Comparison of ENCODE assay signal across 8 cellular contexts in the genomic region with DNA sequence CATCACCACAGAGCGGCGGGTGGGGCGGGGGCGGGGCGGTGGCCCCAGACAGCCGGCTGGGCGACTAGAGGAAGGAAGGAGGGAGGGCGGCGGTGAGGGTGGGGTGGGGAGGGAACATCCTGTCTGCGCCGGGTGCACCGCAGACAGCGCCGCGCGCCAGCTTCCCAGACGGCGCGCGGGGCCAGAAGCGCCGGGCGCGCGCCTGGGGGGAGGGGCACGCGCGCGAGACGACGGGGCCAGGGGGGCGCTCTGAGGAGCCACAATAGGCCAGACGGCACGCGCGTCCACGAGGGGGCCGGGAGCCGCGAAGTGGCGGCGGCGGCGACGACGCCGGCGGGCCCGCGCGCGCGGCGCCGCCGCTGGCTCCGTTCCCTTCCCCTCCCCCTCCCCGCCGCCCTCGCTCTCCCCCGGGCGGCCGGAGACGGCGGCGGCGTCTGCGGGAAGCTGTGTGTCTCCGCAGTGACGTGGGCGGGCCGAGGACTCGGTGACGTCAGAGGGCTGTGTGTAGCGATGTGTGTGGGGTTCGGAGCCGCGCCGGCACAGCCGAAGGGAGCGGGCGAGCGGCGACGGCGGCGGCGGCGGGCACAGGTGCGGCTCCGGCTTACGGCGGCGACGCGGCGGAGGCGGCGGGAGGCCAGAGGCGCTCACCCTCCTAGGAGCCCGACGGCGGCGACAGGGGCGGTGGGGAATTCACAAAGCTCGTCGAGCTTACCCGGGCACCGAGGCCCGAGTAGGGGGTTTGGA. TPM values are rescaled to one million over a fixed set of nuclear protein-coding genes. Genes with fewer than 3 reads are reported as not detected.
DNase-seq lines count a peak whose midpoint lies in the region; ATAC-seq and TF ChIP-seq lines count a peak whose summit lies in the region.

A gene with protein sequence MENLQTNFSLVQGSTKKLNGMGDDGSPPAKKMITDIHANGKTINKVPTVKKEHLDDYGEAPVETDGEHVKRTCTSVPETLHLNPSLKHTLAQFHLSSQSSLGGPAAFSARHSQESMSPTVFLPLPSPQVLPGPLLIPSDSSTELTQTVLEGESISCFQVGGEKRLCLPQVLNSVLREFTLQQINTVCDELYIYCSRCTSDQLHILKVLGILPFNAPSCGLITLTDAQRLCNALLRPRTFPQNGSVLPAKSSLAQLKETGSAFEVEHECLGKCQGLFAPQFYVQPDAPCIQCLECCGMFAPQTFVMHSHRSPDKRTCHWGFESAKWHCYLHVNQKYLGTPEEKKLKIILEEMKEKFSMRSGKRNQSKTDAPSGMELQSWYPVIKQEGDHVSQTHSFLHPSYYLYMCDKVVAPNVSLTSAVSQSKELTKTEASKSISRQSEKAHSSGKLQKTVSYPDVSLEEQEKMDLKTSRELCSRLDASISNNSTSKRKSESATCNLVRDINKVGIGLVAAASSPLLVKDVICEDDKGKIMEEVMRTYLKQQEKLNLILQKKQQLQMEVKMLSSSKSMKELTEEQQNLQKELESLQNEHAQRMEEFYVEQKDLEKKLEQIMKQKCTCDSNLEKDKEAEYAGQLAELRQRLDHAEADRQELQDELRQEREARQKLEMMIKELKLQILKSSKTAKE (plus strand): TSS at position 540 of the 744 bp plus-strand sequence. CDS start 2,617 bp downstream, outside the sequence.

- no peaks in the 10 kb centered on the region for H3K9me2 ChIP-seq in OCI-LY1 (ENCODE audit: low read depth, low read length)

- no peaks in the 10 kb centered on the region for H3K9me3 Mint-ChIP-seq in endothelial cell (ENCODE audit: unreplicated experiment)

- peaks cover 54% of the 10 kb centered on the region for H3K4me1 Mint-ChIP-seq in endothelial cell (ENCODE audit: unreplicated experiment)

- peaks cover 72% of the 10 kb centered on the region for H3K4me1 ChIP-seq in OCI-LY1 (ENCODE audit: insufficient read depth, low read length, severe bottlenecking)

- H3K4me3 Mint-ChIP-seq in endothelial cell (ENCODE audit: unreplicated experiment): peak within 1 kb of the TSS; percentile 95

- H2AFZ ChIP-seq in OCI-LY1 (ENCODE audit: low read length): no peak within 1 kb of the TSS

- H4K20me1 ChIP-seq in OCI-LY1 (ENCODE audit: insufficient read depth, low read length): no peaks in the 10 kb centered on the region

- H3K27ac ChIP-seq in OCI-LY1 (ENCODE audit: low read depth, low read length, poor library complexity, severe bottlenecking): peak within 1 kb of the TSS; percentile 97

- peaks cover 26% of the 10 kb centered on the region for H3F3A ChIP-seq in OCI-LY1 (ENCODE audit: insufficient read depth, low read length)

- peak within 1 kb of the TSS; percentile 74 for H3K4me3 ChIP-seq in OCI-LY1 (ENCODE audit: low read depth, low read length, poor library complexity, severe bottlenecking)

- H3K27me3 ChIP-seq in OCI-LY1 (ENCODE audit: insufficient read depth, low read length): no peaks in the 10 kb centered on the region

- no peaks in the 10 kb centered on the region for H3K9me3 ChIP-seq in OCI-LY1 (ENCODE audit: low read length)

- peak within 1 kb of the TSS; percentile 92 for H3K9ac ChIP-seq in OCI-LY1 (ENCODE audit: low read length)

- no peak for TF ChIP-seq CTCF in OCI-LY1 (IDR thresholded peaks at IDR 0.05; ENCODE audit: low read length)
- no peak for TF ChIP-seq CTCF in endothelial cell (IDR thresholded peaks at IDR 0.05; ENCODE audit: unreplicated experiment)

- peak; percentile 68 for ATAC-seq in GM21526 (IDR thresholded peaks at IDR 0.05; ENCODE audit: low FRiP score, unreplicated experiment)

- H3K36me3 Mint-ChIP-seq in endothelial cell (ENCODE audit: low read depth, unreplicated experiment): peaks cover 26% of the 10 kb centered on the region

- peak; percentile 94 for DNase-seq in D341Med (ENCODE audit: low spot score)
- DNase-seq in HuH-7 (ENCODE audit: low spot score): peak; percentile 82
- DNase-seq in activated CD8-positive, alpha-beta memory T cell treated with anti-CD3 and anti-CD28 coated beads, Interleukin-2, amount 50 U/mL, for 48 hours: peak; percentile 96
- peak; percentile 95 for DNase-seq in endothelial cell (ENCODE audit: low spot score)
- DNase-seq in middle frontal gyrus (ENCODE audit: extremely low spot score, low spot score): peak; percentile 90
- peak; percentile 95 to 96 for DNase-seq in stimulated activated CD8-positive, alpha-beta memory T cell treated with anti-CD3 and anti-CD28 coated beads, Interleukin-2, amount 100 ng/mL, for 1 hour (ENCODE audit: low read depth in 2 of 2)

- H3K79me2 ChIP-seq in OCI-LY1 (ENCODE audit: insufficient read depth, low read length): peaks cover 37% of the 10 kb centered on the region

- peak within 1 kb of the TSS; percentile 98 for H3K27ac Mint-ChIP-seq in endothelial cell (ENCODE audit: unreplicated experiment)

- H3K36me3 ChIP-seq in OCI-LY1 (ENCODE audit: insufficient read depth, low read length): peaks cover 27% of the 10 kb centered on the region

- H3K4me2 ChIP-seq in OCI-LY1 (ENCODE audit: low read length): peak within 1 kb of the TSS; percentile 85

- H3K27me3 Mint-ChIP-seq in endothelial cell (ENCODE audit: unreplicated experiment): peaks cover 14% of the 10 kb centered on the region

RNA-seq across cellular contexts. Expression of the gene that starts here (rescaled TPM):
- 89.0 TPM for total RNA-seq in endothelial cell (ENCODE audit: unreplicated experiment)

Comparison
In these comparisons a context has a peak if more than half of its experiments do, and no peak if none do; other contexts are left out.
1. Peak in every context shown above with its lines: DNase-seq, ATAC-seq, H3K4me3 ChIP-seq and H3K27ac ChIP-seq.